In genomic region chr7:91068136-91068795, GRCh38 we compare ENCODE assay signal across 20 cellular contexts.
"Had no signal": no experiment of that assay in that cellular context is flagged by ENCODE, and none has a peak within 500 bp of the region (broad histone marks: within the 10 kb centered on the region; RNA-seq: fewer than 3 reads in every experiment).

No MANE protein-coding gene starts in this region.

- H3K4me3 Mint-ChIP-seq: activated B cell treated with CpG ODN at 0.5 μM for 24 hours; activated naive CD8-positive, alpha-beta T cell treated with anti-CD3 and anti-CD28 coated beads for 36 hours; mesothelial cell of epicardium; natural killer cell had no signal

- H3K36me3 Mint-ChIP-seq: activated naive CD8-positive, alpha-beta T cell treated with anti-CD3 and anti-CD28 coated beads for 36 hours; natural killer cell had no signal

- H3K36me3 ChIP-seq: left lung, thoracic aorta, upper lobe of left lung had no signal

- H3K27ac ChIP-seq: left lung, thoracic aorta, upper lobe of left lung had no signal

- H3K4me1 Mint-ChIP-seq: activated naive CD8-positive, alpha-beta T cell treated with anti-CD3 and anti-CD28 coated beads for 36 hours; natural killer cell had no signal

- H3K4me3 ChIP-seq: left lung, lung, thoracic aorta, upper lobe of left lung had no signal

- H3K27me3 ChIP-seq: left lung, upper lobe of left lung had no signal

- H3K27ac Mint-ChIP-seq: activated B cell treated with CpG ODN at 0.5 μM for 24 hours; activated naive CD8-positive, alpha-beta T cell treated with anti-CD3 and anti-CD28 coated beads for 36 hours; mesothelial cell of epicardium; natural killer cell; progenitor cell of endocrine pancreas had no signal

- H3K4me1 ChIP-seq: left lung, upper lobe of left lung had no signal

- ATAC-seq: left lung, natural killer cell had no signal

- H3K9me3 Mint-ChIP-seq: activated B cell treated with CpG ODN at 0.5 μM for 24 hours; activated naive CD8-positive, alpha-beta T cell treated with anti-CD3 and anti-CD28 coated beads for 36 hours had no signal

- H3K27me3 Mint-ChIP-seq: activated B cell treated with CpG ODN at 0.5 μM for 24 hours, progenitor cell of endocrine pancreas had no signal

- DNase-seq: activated B cell treated with CpG ODN at 0.5 μM for 24 hours; activated CD4-positive, alpha-beta T cell treated with anti-CD3 and anti-CD28 coated beads for 4 hours; activated CD4-positive, alpha-beta T cell treated with anti-CD3 and anti-CD28 coated beads, Interleukin-2, amount 50 U/mL, for 48 hours; activated naive CD4-positive, alpha-beta T cell treated with Interleukin-2 at 50 U/mL for 16 hours; activated naive CD8-positive, alpha-beta T cell treated with anti-CD3 and anti-CD28 coated beads for 36 hours; activated T-cell treated with anti-CD3 and anti-CD28 coated beads, Interleukin-2, amount 50 U/mL, for 48 hours; amygdala; erythroblast; foreskin melanocyte; kidney; left lung; natural killer cell; stimulated activated CD4-positive, alpha-beta T cell treated with anti-CD3 and anti-CD28 coated beads, Interleukin-4, amount 100 ng/mL, for 24 hours; stimulated activated naive CD4-positive, alpha-beta T cell treated with Interleukin-2 at 50 U/mL for 16 hours; T-helper 1 cell; upper lobe of left lung had no signal

- H3K9me3 ChIP-seq: left lung, thoracic aorta, upper lobe of left lung had no signal
